23 cellular contexts compared by ENCODE assay signal in genomic region chr14:34003691-34004090, GRCh38. TPM values are rescaled to one million over a fixed set of nuclear protein-coding genes. Genes with fewer than 3 reads are reported as not detected.
DNase-seq lines count a peak whose midpoint lies in the region; ATAC-seq and TF ChIP-seq lines count a peak whose summit lies in the region.
"Had no signal": no experiment of that assay in that cellular context is flagged by ENCODE, and none has a peak within 500 bp of the region (broad histone marks: within the 10 kb centered on the region; RNA-seq: fewer than 3 reads in every experiment).

No MANE protein-coding gene starts in this region.

- no peak overlapping the region for H2AFZ ChIP-seq in hepatocyte

- no peaks in the 10 kb centered on the region for H3K36me3 ChIP-seq in hepatocyte (replicated peaks; ENCODE audit: insufficient read depth, low read depth)
- H3K36me3 ChIP-seq: BLaER1, Peyer's patch had no signal

- in situ Hi-C loops in ACHN (cut with HindIII; ENCODE audit: low pct_ligation_motif_present, low pct_unique_long_range_greater_than_20kb, low sequenced_read_pairs) = no loop called here

- DNase-seq in AG08395 (ENCODE audit: low spot score) (peak; percentile 11), amniotic epithelial cell (ENCODE audit: low read depth) (peak; percentile 20), hepatocyte (ENCODE audit: low spot score) (peak; percentile 13), anterior cingulate cortex (lab: John Stamatoyannopoulos, UW) (no peak), ACHN (no peak), nucleus accumbens (lab: John Stamatoyannopoulos, UW) (no peak), NCI-H2029 treated with DMSO at 0.1 percent for 48 hours (lab: John Stamatoyannopoulos, UW) (no peak)
- DNase-seq: activated CD4-positive, alpha-beta T cell treated with anti-CD3 and anti-CD28 coated beads for 48 hours; activated naive CD4-positive, alpha-beta T cell; activated T-cell treated with anti-CD3 and anti-CD28 coated beads, Interleukin-2, amount 50 U/mL, for 48 hours; amniotic stem cell; COR-L47; dermis blood vessel endothelial cell; DMS79 treated with DMSO at 0.1 percent for 48 hours; glutamatergic neuron; NCI-H1417 treated with DMSO at 0.1 percent for 48 hours; NCI-H2107; NCI-H510A treated with DMSO at 0.1 percent for 48 hours; Peyer's patch had no signal

- 55% methylated on average over 4 of the region's 4 CpGs for WGBS in hepatocyte (ENCODE audit: low lambda C conversion rate, missing lambda C conversion rate)

- no peak overlapping the region for H3K27ac ChIP-seq in hepatocyte
- H3K27ac ChIP-seq: A549, BLaER1, Peyer's patch had no signal

- no peak overlapping the region for H3K4me3 ChIP-seq in hepatocyte
- H3K4me3 ChIP-seq: A549, BLaER1, Peyer's patch had no signal

- H3K9me2 ChIP-seq in hepatocyte (replicated peaks; ENCODE audit: insufficient read depth) = no peaks in the 10 kb centered on the region

- H3K79me2 ChIP-seq in hepatocyte = no peaks in the 10 kb centered on the region

- no peaks in the 10 kb centered on the region for H3K9me3 ChIP-seq in hepatocyte (ENCODE audit: low read depth)
- H3K9me3 ChIP-seq: A549, BLaER1, Peyer's patch had no signal

- TF ChIP-seq CTCF in hepatocyte (IDR thresholded peaks at IDR 0.05; ENCODE audit: poor library complexity) = no peak

- H3K27me3 ChIP-seq in hepatocyte = no peaks in the 10 kb centered on the region
- H3K27me3 ChIP-seq: BLaER1, Peyer's patch had no signal

- peak; percentile 21 for ATAC-seq in HG02759 (IDR thresholded peaks at IDR 0.05; ENCODE audit: unreplicated experiment)
- ATAC-seq: A549, HCT116 had no signal

- H3K4me2 ChIP-seq in hepatocyte = no peak overlapping the region
- H3K4me2 ChIP-seq: A549, BLaER1 had no signal

- no peaks in the 10 kb centered on the region for H3K4me1 ChIP-seq in hepatocyte (ENCODE audit: insufficient read depth)
- H3K4me1 ChIP-seq: A549, BLaER1, Peyer's patch had no signal

- no peaks in the 10 kb centered on the region for H4K20me1 ChIP-seq in hepatocyte (ENCODE audit: insufficient read depth, poor library complexity, severe bottlenecking)
- H4K20me1 ChIP-seq: BLaER1 had no signal

RNA-seq across cellular contexts. Expression of gene EGLN3, which starts 52.8 kb away (rescaled TPM):
- 11.9 and 12.8 TPM in 2 replicates for total RNA-seq in hepatocyte
- polyA plus RNA-seq in hepatocyte = 14.9 and 17.2 TPM in 2 replicates

Comparison
In these comparisons a context has a peak if more than half of its experiments do, and no peak if none do; other contexts are left out.
1. DNase-seq: peak in AG08395 (single experiment), amniotic epithelial cell (single experiment) and hepatocyte (single experiment); none in anterior cingulate cortex (0 of 58), ACHN (single experiment), nucleus accumbens (0 of 56) and NCI-H2029 treated with DMSO at 0.1 percent for 48 hours (single experiment).